Comparison of ENCODE assay signal across 9 cellular contexts in the genomic region with DNA sequence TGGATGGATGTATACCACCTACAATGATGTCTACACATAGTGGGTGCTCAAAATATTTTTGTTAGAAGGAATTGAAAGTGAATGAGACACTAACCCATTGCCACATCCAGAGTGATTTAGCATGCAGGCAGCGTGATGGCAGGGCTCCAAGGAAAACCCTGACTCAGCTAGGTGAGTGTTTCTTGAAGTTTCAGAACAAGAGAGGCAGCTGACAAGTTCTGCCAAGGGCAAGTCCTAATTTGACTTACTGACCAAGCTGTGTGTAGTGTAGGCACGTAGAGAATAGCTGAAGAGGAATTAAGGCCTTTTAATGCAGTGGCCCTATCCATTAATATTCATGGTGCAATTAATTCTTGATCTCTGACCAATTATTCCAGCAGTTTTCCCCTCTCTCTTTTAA.
DNase-seq lines count a peak whose midpoint lies in the region; ATAC-seq and TF ChIP-seq lines count a peak whose summit lies in the region.
"Had no signal": no experiment of that assay in that cellular context is flagged by ENCODE, and none has a peak within 500 bp of the region (broad histone marks: within the 10 kb centered on the region; RNA-seq: fewer than 3 reads in every experiment).

No MANE protein-coding gene starts in this region.

- intact Hi-C loops in left cardiac atrium (cut with DNase I): no loop called here
- intact Hi-C loops in Right ventricle myocardium superior (cut with DNase I): no loop called here
- intact Hi-C loops in mammary epithelial cell (cut with micrococcal nuclease): loop anchor here (10.0 kb wide), 1 partner anchor 125 kb away; no protein-coding TSS in a partner anchor

- H4K20me1 ChIP-seq in mammary epithelial cell (ENCODE audit: insufficient read depth, low read length): no peaks in the 10 kb centered on the region

- H3K27ac ChIP-seq in mammary epithelial cell (ENCODE audit: insufficient read depth, low read depth, low read length): peak overlapping the region; percentile 72

- H3K4me2 ChIP-seq in mammary epithelial cell (ENCODE audit: insufficient read depth, low read depth, low read length): peak overlapping the region; percentile 25

- in situ Hi-C loops in mammary epithelial cell (cut with MboI; ENCODE audit: low sequenced_read_pairs in 2 of 2): loop anchor here in 1 of 2 donors (10.0 kb wide), 1 partner anchor 125 kb away; no protein-coding TSS in a partner anchor

- no peaks in the 10 kb centered on the region for H3K9me3 Mint-ChIP-seq in mesothelial cell of epicardium
- H3K9me3 Mint-ChIP-seq in activated naive CD8-positive, alpha-beta T cell treated with anti-CD3 and anti-CD28 coated beads, Interleukin-2, amount 50 U/mL, for 24 hours: no peaks in the 10 kb centered on the region

- H3K4me1 Mint-ChIP-seq in mesothelial cell of epicardium: peaks cover 1% of the 10 kb centered on the region
- no peaks in the 10 kb centered on the region for H3K4me1 Mint-ChIP-seq in activated naive CD8-positive, alpha-beta T cell treated with anti-CD3 and anti-CD28 coated beads, Interleukin-2, amount 50 U/mL, for 24 hours

- no peak overlapping the region for H3K27ac Mint-ChIP-seq in mesothelial cell of epicardium
- no peak overlapping the region for H3K27ac Mint-ChIP-seq in activated naive CD8-positive, alpha-beta T cell treated with anti-CD3 and anti-CD28 coated beads, Interleukin-2, amount 50 U/mL, for 24 hours

- H3K79me2 ChIP-seq in mammary epithelial cell (ENCODE audit: insufficient read depth, low read length): no peaks in the 10 kb centered on the region

- no peak overlapping the region for H2AFZ ChIP-seq in mammary epithelial cell (ENCODE audit: low read depth, low read length)

- H3K9me3 ChIP-seq in mammary epithelial cell (replicated peaks; ENCODE audit: insufficient read depth, low read length): no peaks in the 10 kb centered on the region

- BruUV-seq in mammary epithelial cell (replicated peaks; lab: Mats Ljungman, UMichigan): no TSS peak

- TF ChIP-seq CTCF in mammary epithelial cell (conservative IDR thresholded peaks at IDR 0.05 in 1 of 2, IDR thresholded peaks at IDR 0.05 in 1 of 2; ENCODE audit: extremely low read depth in 1 of 2, insufficient read depth in 1 of 2, low read depth in 1 of 2, low read length in 2 of 2) (no peak), mesothelial cell of epicardium (IDR thresholded peaks at IDR 0.05; ENCODE audit: unreplicated experiment) (no peak)

- no peaks in the 10 kb centered on the region for H3K36me3 ChIP-seq in mammary epithelial cell (ENCODE audit: insufficient read depth, low read length)

- no peaks in the 10 kb centered on the region for H3K36me3 Mint-ChIP-seq in mesothelial cell of epicardium
- no peaks in the 10 kb centered on the region for H3K36me3 Mint-ChIP-seq in activated naive CD8-positive, alpha-beta T cell treated with anti-CD3 and anti-CD28 coated beads, Interleukin-2, amount 50 U/mL, for 24 hours (ENCODE audit: low read depth)

- no peaks in the 10 kb centered on the region for H3K27me3 Mint-ChIP-seq in mesothelial cell of epicardium (ENCODE audit: low read depth)
- H3K27me3 Mint-ChIP-seq in activated naive CD8-positive, alpha-beta T cell treated with anti-CD3 and anti-CD28 coated beads, Interleukin-2, amount 50 U/mL, for 24 hours: no peaks in the 10 kb centered on the region

- 4% methylated on average over 2 of the region's 2 CpGs for WGBS in mammary epithelial cell (ENCODE audit: low coverage, missing lambda C conversion rate)

- peak; percentile 37 for DNase-seq in left cardiac atrium
- no peak for DNase-seq in Right ventricle myocardium superior
- peak; percentile 97 for DNase-seq in mammary epithelial cell
- no peak for DNase-seq in mesothelial cell of epicardium (ENCODE audit: low spot score in 2 of 2, unreplicated experiment in 2 of 2)
- no peak for DNase-seq in SW480 (ENCODE audit: low spot score)
- no peak for DNase-seq in activated naive CD8-positive, alpha-beta T cell treated with anti-CD3 and anti-CD28 coated beads, Interleukin-2, amount 50 U/mL, for 24 hours
- no peak for DNase-seq in HCEC 1CT
- DNase-seq: MV-4-11 had no signal

- CTCF ChIA-PET in mammary epithelial cell (lab: Charles Lee; ENCODE audit: low non-redundant PET): no interaction called here

- H3K4me1 ChIP-seq in mammary epithelial cell (ENCODE audit: insufficient read depth, low read length): peaks cover 24% of the 10 kb centered on the region

- ATAC-seq in left cardiac atrium (peak in 1 of 2 donors; percentile 93), Right ventricle myocardium superior (ENCODE audit: poor library complexity) (no peak), HG03442 (IDR thresholded peaks at IDR 0.05; ENCODE audit: unreplicated experiment) (peak; percentile 59)
- no peak for ATAC-seq in activated naive CD8-positive, alpha-beta T cell treated with anti-CD3 and anti-CD28 coated beads, Interleukin-2, amount 50 U/mL, for 24 hours

- dilution Hi-C loops in mammary epithelial cell (cut with HindIII; ENCODE audit: low sequenced_read_pairs): no loop called here

- H3K9ac ChIP-seq in mammary epithelial cell (ENCODE audit: insufficient read depth, low read length): peak overlapping the region; percentile 46

- H3K4me3 Mint-ChIP-seq in mesothelial cell of epicardium: no peak overlapping the region
- no peak overlapping the region for H3K4me3 Mint-ChIP-seq in activated naive CD8-positive, alpha-beta T cell treated with anti-CD3 and anti-CD28 coated beads, Interleukin-2, amount 50 U/mL, for 24 hours

- H3K4me3 ChIP-seq in mammary epithelial cell (replicated peaks in 1 of 3; ENCODE audit: insufficient read depth in 1 of 3, low read depth in 2 of 3, low read length in 3 of 3): no peak overlapping the region

- no peaks in the 10 kb centered on the region for H3K27me3 ChIP-seq in mammary epithelial cell (ENCODE audit: insufficient read depth, low read length)

Comparison
In these comparisons a context has a peak if more than half of its experiments do, and no peak if none do; other contexts are left out.
1. DNase-seq: peak in left cardiac atrium (single experiment) and mammary epithelial cell (single experiment); none in Right ventricle myocardium superior (single experiment), mesothelial cell of epicardium (0 of 2), SW480 (single experiment), activated naive CD8-positive, alpha-beta T cell treated with anti-CD3 and anti-CD28 coated beads, Interleukin-2, amount 50 U/mL, for 24 hours (single experiment) and HCEC 1CT (single experiment).